ENCODE assay signal across 19 cellular contexts in the genomic region with DNA sequence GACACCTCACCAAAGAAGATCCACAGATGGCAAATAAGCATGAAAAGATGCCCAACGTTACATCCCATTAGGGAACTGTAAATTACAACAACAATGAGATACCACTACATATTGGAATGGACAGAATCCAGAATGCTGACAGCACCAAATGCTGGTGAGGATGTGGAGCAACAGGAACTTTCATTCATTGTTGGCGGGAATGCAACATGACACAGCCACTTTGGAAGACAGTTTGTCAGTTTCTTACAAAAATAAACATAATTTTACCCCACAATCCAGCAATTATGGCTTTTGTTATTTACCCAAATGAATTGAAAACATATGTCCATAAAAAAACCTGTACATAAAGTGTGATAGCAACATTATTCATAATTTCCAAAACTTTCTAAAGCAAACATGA.
DNase-seq lines count a peak whose midpoint lies in the region; ATAC-seq, FAIRE-seq and TF ChIP-seq lines count a peak whose summit lies in the region.
"Had no signal": no experiment of that assay in that cellular context is flagged by ENCODE, and none has a peak within 500 bp of the region (broad histone marks: within the 10 kb centered on the region; RNA-seq: fewer than 3 reads in every experiment).

No MANE protein-coding gene starts in this region.

- H3K36me3 ChIP-seq in kidney (ENCODE audit: control insufficient read depth in 1 of 2, insufficient read depth in 2 of 2, low read length in 2 of 2) (no peaks in the 10 kb centered on the region), lower lobe of right lung (no peaks in the 10 kb centered on the region)
- H3K36me3 ChIP-seq: BLaER1, HAP-1 had no signal

- in situ Hi-C loops in GM13976 (cut with MboI; ENCODE audit: low sequenced_read_pairs, unreplicated experiment), result no loop called here

- intact Hi-C loops in kidney (cut with DNase I) (no loop called here), lower lobe of right lung (cut with DNase I) (no loop called here)

- no peak for FAIRE-seq in kidney (lab: Jason Lieb, UNC)
- FAIRE-seq: A204.1, GM12878, H1, HepG2, HTR-8/SVneo had no signal

- H3K9ac ChIP-seq in kidney (ENCODE audit: low read length in 2 of 2), result no peak overlapping the region
- H3K9ac ChIP-seq: BLaER1, KMS-11 had no signal

- no peak overlapping the region for H3K4me3 ChIP-seq in AG10803 (ENCODE audit: low read length)
- no peak overlapping the region for H3K4me3 ChIP-seq in fibroblast of mammary gland (ENCODE audit: control insufficient read depth, low read depth, low read length)
- H3K4me3 ChIP-seq in kidney (ENCODE audit: low read length in 2 of 2), result no peak overlapping the region
- H3K4me3 ChIP-seq in lower lobe of right lung, result no peak overlapping the region
- H3K4me3 ChIP-seq: BLaER1, GM12878, HAP-1 had no signal

- ATAC-seq in HG03457 (IDR thresholded peaks at IDR 0.05; ENCODE audit: unreplicated experiment) (no peak), lower lobe of right lung (no peak)
- ATAC-seq: GM12878, HepG2 had no signal

- no peaks in the 10 kb centered on the region for H3K4me1 ChIP-seq in kidney (ENCODE audit: control insufficient read depth in 1 of 2, insufficient read depth in 1 of 2, low read depth in 1 of 2, low read length in 2 of 2)
- H3K4me1 ChIP-seq in lower lobe of right lung, result no peaks in the 10 kb centered on the region
- H3K4me1 ChIP-seq: Caco-2, HAP-1 had no signal

- DNase-seq in AG10803 (ENCODE audit: low read depth), result peak; percentile 56
- peak; percentile 59 for DNase-seq in NCI-H226
- DNase-seq in fibroblast of mammary gland (ENCODE audit: low read depth), result peak; percentile 33
- DNase-seq in kidney, result no peak
- no peak for DNase-seq in lower lobe of right lung
- no peak for DNase-seq in GM13976 (ENCODE audit: low spot score)
- DNase-seq: AML-193; Caco-2; CD8-positive, alpha-beta memory T cell; DMS53 had no signal

- no peak for TF ChIP-seq CTCF in AG10803 (conservative IDR thresholded peaks at IDR 0.05; ENCODE audit: low read length)
- no peak for TF ChIP-seq CTCF in fibroblast of mammary gland (conservative IDR thresholded peaks at IDR 0.05; ENCODE audit: control insufficient read depth, insufficient read depth, low read depth, low read length)
- TF ChIP-seq CTCF in kidney (IDR thresholded peaks at IDR 0.05; ENCODE audit: borderline replicate concordance, extremely low read depth, insufficient read depth), result no peak
- no peak for TF ChIP-seq CTCF in lower lobe of right lung (IDR thresholded peaks at IDR 0.05)
- no peak for TF ChIP-seq CTCF in GM13976 (IDR thresholded peaks at IDR 0.05; ENCODE audit: borderline replicate concordance, control extremely low read depth, extremely low read depth, insufficient read depth, missing control alignments)

- H3K9me3 ChIP-seq in kidney (ENCODE audit: control insufficient read depth in 1 of 2, low read length in 2 of 2), result no peaks in the 10 kb centered on the region
- H3K9me3 ChIP-seq in lower lobe of right lung, result no peaks in the 10 kb centered on the region
- H3K9me3 ChIP-seq: BLaER1, Caco-2, HAP-1 had no signal

- H3K27ac ChIP-seq in kidney (ENCODE audit: low read depth in 2 of 2, low read length in 2 of 2) (no peak overlapping the region), lower lobe of right lung (no peak overlapping the region)
- H3K27ac ChIP-seq: BLaER1, KMS-11 had no signal

- no peaks in the 10 kb centered on the region for H3K27me3 ChIP-seq in lower lobe of right lung (ENCODE audit: low read depth)
- H3K27me3 ChIP-seq: BLaER1 had no signal

Comparison
In these comparisons a context has a peak if more than half of its experiments do, and no peak if none do; other contexts are left out.
1. DNase-seq: peak in AG10803 (single experiment), NCI-H226 (single experiment) and fibroblast of mammary gland (single experiment); none in kidney (single experiment), lower lobe of right lung (single experiment) and GM13976 (single experiment).